Comparison of ENCODE assay signal across 20 cellular contexts in the genomic region with DNA sequence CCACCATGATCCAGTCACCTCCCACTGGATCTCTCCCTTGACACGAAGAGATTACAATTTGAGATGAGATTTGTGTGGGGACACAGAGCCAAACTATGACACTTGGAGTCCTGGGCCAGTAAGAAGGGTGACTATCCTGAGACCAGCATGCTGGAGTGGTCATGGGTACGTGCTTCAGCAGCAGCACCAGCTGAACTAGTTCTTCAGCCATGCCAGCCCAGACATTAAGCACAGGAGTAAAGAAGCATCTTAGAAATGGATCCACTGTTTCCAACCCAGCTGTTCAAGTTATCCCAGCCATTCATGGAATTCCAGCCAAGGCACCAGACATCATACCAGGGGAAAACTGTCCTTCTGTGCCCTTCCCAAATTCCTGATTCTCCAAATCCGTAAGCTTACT.
"Had no signal": no experiment of that assay in that cellular context is flagged by ENCODE, and none has a peak within 500 bp of the region (broad histone marks: within the 10 kb centered on the region; RNA-seq: fewer than 3 reads in every experiment).

No MANE protein-coding gene starts in this region.

- ATAC-seq: HepG2, Panc1, PC-3 had no signal

- H3K9ac ChIP-seq: SK-N-SH had no signal

- H3K9me3 ChIP-seq: MG63, SK-N-SH had no signal

- H3K27ac ChIP-seq: RWPE1 had no signal

- DNase-seq: IMR-90, Karpas-422, KG1, MG63, NCI-H1092, NCI-H1105 treated with DMSO at 0.1 percent for 48 hours, NCI-H1417 treated with DMSO at 0.1 percent for 48 hours, NCI-H146, NCI-H1694 treated with DMSO at 0.1 percent for 48 hours, NCI-H1930, NCI-H2081, NCI-H2107, NCI-H2227 treated with DMSO at 0.1 percent for 48 hours, NCI-H524, NCI-H774, PC-3, SK-N-SH had no signal

- H3K36me3 ChIP-seq: MG63 had no signal

- H3K4me2 ChIP-seq: SK-N-SH had no signal

- H3K27me3 ChIP-seq: MG63 had no signal

- H3K4me3 ChIP-seq: MG63 had no signal
